Comparison of ENCODE assay signal across 8 cellular contexts in the genomic region with DNA sequence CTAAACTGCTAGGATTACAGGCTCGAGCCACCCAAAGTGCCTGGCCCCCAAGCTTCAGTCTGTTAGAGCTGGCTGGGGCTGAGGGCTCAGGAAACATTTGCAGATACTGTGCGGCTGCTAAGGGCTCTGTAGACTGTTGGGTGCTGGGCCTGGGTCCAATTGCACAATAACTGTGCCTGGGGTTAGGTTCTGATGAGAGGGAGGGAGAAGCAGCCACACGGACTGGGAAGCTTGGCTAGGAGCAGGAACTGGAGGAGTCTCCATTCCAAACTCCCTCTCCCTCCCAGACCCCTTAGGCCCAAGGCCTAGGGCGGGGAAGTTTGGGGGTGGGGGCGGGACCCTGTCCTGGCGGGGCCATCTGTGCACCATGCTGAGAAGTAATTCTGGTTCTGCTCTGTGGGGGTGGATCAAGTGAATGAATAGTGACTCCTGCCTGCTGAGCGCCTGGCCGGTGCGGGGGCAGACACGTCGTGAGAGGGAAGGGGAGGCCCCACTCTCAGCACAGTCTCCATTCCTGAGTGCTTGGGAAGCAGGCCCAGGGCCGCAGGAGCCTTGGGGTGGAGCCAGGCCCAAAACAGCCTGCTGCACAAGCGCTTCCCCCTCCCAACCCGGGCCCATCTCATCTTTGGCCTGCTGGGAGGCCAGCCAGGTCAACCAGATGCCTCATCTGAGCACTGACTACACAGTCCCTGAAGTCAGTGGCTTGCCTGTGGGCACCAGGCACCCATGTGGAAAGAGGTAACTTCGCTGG. TPM values are rescaled to one million over a fixed set of nuclear protein-coding genes. Genes with fewer than 3 reads are reported as not detected.
A peak's percentile ranks its signal among the peaks of the same experiment; 100 is the strongest.
DNase-seq lines count a peak whose midpoint lies in the region; ATAC-seq and TF ChIP-seq lines count a peak whose summit lies in the region.

No MANE protein-coding gene starts in this region.

- peaks cover 19% of the 10 kb centered on the region for H3K27me3 ChIP-seq in NT2/D1 (ENCODE audit: insufficient read depth, insufficient read length)

- H3K9me3 Mint-ChIP-seq in endothelial cell (ENCODE audit: unreplicated experiment), result no peaks in the 10 kb centered on the region
- peaks cover 4 to 15% (median 12%) of the 10 kb centered on the region in 7 donors for H3K9me3 Mint-ChIP-seq in CD14-positive monocyte

- H3K4me1 Mint-ChIP-seq in endothelial cell (ENCODE audit: unreplicated experiment) (peaks cover 6% of the 10 kb centered on the region), CD14-positive monocyte (peaks cover 25% of the 10 kb centered on the region)

- ATAC-seq in GM19035 (IDR thresholded peaks at IDR 0.05; ENCODE audit: unreplicated experiment) (no peak), HG03159 (IDR thresholded peaks at IDR 0.05; ENCODE audit: unreplicated experiment) (no peak), GM18502 (IDR thresholded peaks at IDR 0.05; ENCODE audit: poor library complexity, unreplicated experiment) (no peak)

- peaks cover 2% of the 10 kb centered on the region for H3K27me3 Mint-ChIP-seq in endothelial cell (ENCODE audit: unreplicated experiment)
- H3K27me3 Mint-ChIP-seq in CD14-positive monocyte (ENCODE audit: low read depth in 3 of 3), result peaks cover 39 to 58% (median 48%) of the 10 kb centered on the region in 3 donors

- peak overlapping the region; percentile 66 for H3K4me3 ChIP-seq in NT2/D1 (ENCODE audit: insufficient read length, low read depth)

- DNase-seq in EH (ENCODE audit: low read depth) (peak; percentile 95), NT2/D1 (ENCODE audit: low read depth, low spot score) (no peak), endothelial cell (ENCODE audit: low spot score) (no peak), midbrain (lab: John Stamatoyannopoulos, UW) (peak; percentile 14), CD14-positive monocyte (ENCODE audit: low spot score) (no peak)

- H3K9ac ChIP-seq in NT2/D1 (ENCODE audit: insufficient read length, low read depth), result peak overlapping the region; percentile 82

- H3K4me3 Mint-ChIP-seq in endothelial cell (ENCODE audit: unreplicated experiment), result peak overlapping the region; percentile 56
- peak overlapping the region in 1 of 2 donors; percentile 74 for H3K4me3 Mint-ChIP-seq in CD14-positive monocyte

- H3K27ac Mint-ChIP-seq in endothelial cell (ENCODE audit: unreplicated experiment), result no peak overlapping the region
- H3K27ac Mint-ChIP-seq in CD14-positive monocyte, result no peak overlapping the region

- TF ChIP-seq CTCF in endothelial cell (IDR thresholded peaks at IDR 0.05; ENCODE audit: unreplicated experiment) (no peak), CD14-positive monocyte (IDR thresholded peaks at IDR 0.05) (no peak)

- intact Hi-C loops in CD14-positive monocyte (cut with micrococcal nuclease), result no loop called here

- H3K36me3 Mint-ChIP-seq in endothelial cell (ENCODE audit: low read depth, unreplicated experiment), result peaks cover 3% of the 10 kb centered on the region
- no peaks in the 10 kb centered on the region for H3K36me3 Mint-ChIP-seq in CD14-positive monocyte

- peaks cover 36% of the 10 kb centered on the region for H3K4me1 ChIP-seq in NT2/D1 (ENCODE audit: insufficient read depth, insufficient read length)

- peaks cover 11% of the 10 kb centered on the region for H3K9me3 ChIP-seq in NT2/D1 (ENCODE audit: insufficient read depth, low read length)

- H3K36me3 ChIP-seq in NT2/D1 (ENCODE audit: insufficient read depth, insufficient read length, low read length), result peaks cover 2% of the 10 kb centered on the region

RNA-seq across cellular contexts. Expression of a gene that starts 1.5 kb away (rescaled TPM):
- total RNA-seq in endothelial cell (ENCODE audit: unreplicated experiment), result 3.1 TPM
- polyA plus RNA-seq in CD14-positive monocyte, result not detected

Comparison
In these comparisons a context has a peak if more than half of its experiments do, and no peak if none do; other contexts are left out.
1. DNase-seq: peak in EH (single experiment) and midbrain (single experiment); none in NT2/D1 (single experiment), endothelial cell (single experiment) and CD14-positive monocyte (single experiment).